Comparison of ENCODE assay signal across 25 cellular contexts in genomic region chr15:56994280-56994679, GRCh38.
"Had no signal": no experiment of that assay in that cellular context is flagged by ENCODE, and none has a peak within 500 bp of the region (broad histone marks: within the 10 kb centered on the region; RNA-seq: fewer than 3 reads in every experiment).

No MANE protein-coding gene starts in this region.

- H3K27ac Mint-ChIP-seq: activated CD4-positive, alpha-beta memory T cell treated with anti-CD3 and anti-CD28 coated beads, Interleukin-2, amount 10 ng/mL, durations not matched to agents 7 days and 5 days; activated CD4-positive, alpha-beta T cell treated with anti-CD3 and anti-CD28 coated beads for 36 hours; activated CD4-positive, alpha-beta T cell treated with anti-CD3 and anti-CD28 coated beads, Interleukin-2, amount 10 ng/mL, durations not matched to agents 24 days and 14 days; activated naive CD8-positive, alpha-beta T cell; activated T-cell treated with anti-CD3 and anti-CD28 coated beads, Interleukin-2, amount 50 U/mL, for 24 hours; activated T-helper 1 cell treated with anti-CD3 and anti-CD28 coated beads, Interleukin-12 subunit alpha, Interleukin-12 subunit beta, Interleukin-2, Interleukin-4 antibody, amounts not matched to agents 30 ng/mL and 10 ng/mL and 1 ng/mL, durations not matched to agents 14 hours and 24 hours and 36 hours had no signal

- ATAC-seq: activated CD4-positive, alpha-beta T cell treated with anti-CD3 and anti-CD28 coated beads for 36 hours; gastroesophageal sphincter; heart right ventricle had no signal

- H3K9me3 Mint-ChIP-seq: activated T-helper 1 cell treated with anti-CD3 and anti-CD28 coated beads, Interleukin-12 subunit alpha, Interleukin-12 subunit beta, Interleukin-2, Interleukin-4 antibody, amounts not matched to agents 30 ng/mL and 10 ng/mL and 1 ng/mL, durations not matched to agents 14 hours and 24 hours and 36 hours had no signal

- DNase-seq: activated CD4-positive, alpha-beta memory T cell treated with anti-CD3 and anti-CD28 coated beads, Interleukin-2, amount 10 ng/mL, durations not matched to agents 7 days and 5 days; activated CD4-positive, alpha-beta T cell treated with anti-CD3 and anti-CD28 coated beads for 36 hours; activated CD4-positive, alpha-beta T cell treated with anti-CD3 and anti-CD28 coated beads, Interleukin-2, amount 10 ng/mL, durations not matched to agents 24 days and 14 days; activated CD4-positive, CD25-positive, alpha-beta regulatory T cell; activated CD4-positive, CD25-positive, alpha-beta regulatory T cell treated with anti-CD3 and anti-CD28 coated beads, Interleukin-2, amount 50 U/mL, for 72 hours; activated CD8-positive, alpha-beta memory T cell treated with anti-CD3 and anti-CD28 coated beads, Interleukin-2, amount 50 U/mL, for 48 hours; activated gamma-delta T cell; activated naive CD4-positive, alpha-beta T cell; activated naive CD4-positive, alpha-beta T cell treated with anti-CD3 and anti-CD28 coated beads, Interleukin-2, amount 50 U/mL, for 16 hours; activated T-cell treated with anti-CD3 and anti-CD28 coated beads for 4 hours; activated T-cell treated with anti-CD3 and anti-CD28 coated beads, Interleukin-2, amount 50 U/mL, for 24 hours; amniotic stem cell; anterior cingulate cortex; brain microvascular endothelial cell; caudate nucleus; cerebellar nuclear complex; colonic mucosa; effector CD8-positive, alpha-beta T cell; esophagus squamous epithelium; foreskin melanocyte; heart right ventricle; T-helper 2 cell had no signal

- H3K4me3 Mint-ChIP-seq: activated CD4-positive, alpha-beta memory T cell treated with anti-CD3 and anti-CD28 coated beads, Interleukin-2, amount 10 ng/mL, durations not matched to agents 7 days and 5 days; activated CD4-positive, alpha-beta T cell treated with anti-CD3 and anti-CD28 coated beads for 36 hours; activated CD4-positive, alpha-beta T cell treated with anti-CD3 and anti-CD28 coated beads, Interleukin-2, amount 10 ng/mL, durations not matched to agents 24 days and 14 days; activated naive CD8-positive, alpha-beta T cell; activated T-cell treated with anti-CD3 and anti-CD28 coated beads, Interleukin-2, amount 50 U/mL, for 24 hours; activated T-helper 1 cell treated with anti-CD3 and anti-CD28 coated beads, Interleukin-12 subunit alpha, Interleukin-12 subunit beta, Interleukin-2, Interleukin-4 antibody, amounts not matched to agents 30 ng/mL and 10 ng/mL and 1 ng/mL, durations not matched to agents 14 hours and 24 hours and 36 hours had no signal

- H3K27me3 Mint-ChIP-seq: activated CD4-positive, alpha-beta memory T cell treated with anti-CD3 and anti-CD28 coated beads, Interleukin-2, amount 10 ng/mL, durations not matched to agents 7 days and 5 days; activated CD4-positive, alpha-beta T cell treated with anti-CD3 and anti-CD28 coated beads for 36 hours; activated CD4-positive, alpha-beta T cell treated with anti-CD3 and anti-CD28 coated beads, Interleukin-2, amount 10 ng/mL, durations not matched to agents 24 days and 14 days; activated naive CD8-positive, alpha-beta T cell; activated T-cell treated with anti-CD3 and anti-CD28 coated beads, Interleukin-2, amount 50 U/mL, for 24 hours had no signal
